8 cellular contexts compared by ENCODE assay signal in genomic region chr19:29672933-29673336, GRCh38.
DNase-seq lines count a peak whose midpoint lies in the region; ATAC-seq, FAIRE-seq and TF ChIP-seq lines count a peak whose summit lies in the region.

No MANE protein-coding gene starts in this region.

- H3K36me3 ChIP-seq in MM.1S (replicated peaks; ENCODE audit: insufficient read depth, low read length) = no peaks in the 10 kb centered on the region

- H3K9me2 ChIP-seq in MM.1S (replicated peaks; ENCODE audit: insufficient read depth, low read length) = no peaks in the 10 kb centered on the region

- no peaks in the 10 kb centered on the region for H3K9me3 ChIP-seq in MM.1S (replicated peaks; ENCODE audit: insufficient read depth, low read length)

- no peak overlapping the region for H3K27ac ChIP-seq in MM.1S (ENCODE audit: low read length)

- H3K4me3 ChIP-seq in MM.1S (ENCODE audit: low read length) = no peak overlapping the region

- no peak overlapping the region for H3K4me2 ChIP-seq in MM.1S (ENCODE audit: low read depth, low read length)

- no peak for FAIRE-seq in HTR-8/SVneo (lab: Jason Lieb, UNC)

- H2AFZ ChIP-seq in MM.1S (ENCODE audit: low read length) = no peak overlapping the region

- H3K79me2 ChIP-seq in MM.1S (ENCODE audit: low read length) = no peaks in the 10 kb centered on the region

- no peaks in the 10 kb centered on the region for H4K20me1 ChIP-seq in MM.1S (ENCODE audit: insufficient read depth, low read length)

- H3K4me1 ChIP-seq in MM.1S (ENCODE audit: low read length) = no peaks in the 10 kb centered on the region

- peak; percentile 40 for ATAC-seq in GM18907 (IDR thresholded peaks at IDR 0.05; ENCODE audit: unreplicated experiment)

- peak; percentile 69 to 92 (median 82) for DNase-seq in T-helper 1 cell
- DNase-seq in activated naive CD8-positive, alpha-beta T cell treated with anti-CD3 and anti-CD28 coated beads, Interleukin-2, amount 50 U/mL, for 16 hours (ENCODE audit: low read depth, low spot score) = peak; percentile 70
- peak; percentile 67 to 75 (median 75) for DNase-seq in stimulated activated CD4-positive, alpha-beta T cell treated with anti-CD3 and anti-CD28 coated beads, TNF-alpha, amount 100 ng/mL, for 1 hour (ENCODE audit: low read depth in 3 of 3, low spot score in 1 of 3)
- DNase-seq in MM.1S = no peak
- DNase-seq in HTR-8/SVneo (ENCODE audit: insufficient read length, low spot score) = no peak
- DNase-seq in putamen (ENCODE audit: low spot score) = no peak
- DNase-seq in hippocampal formation (lab: John Stamatoyannopoulos, UW) = no peak

- no peaks in the 10 kb centered on the region for H3K27me3 ChIP-seq in MM.1S (replicated peaks; ENCODE audit: insufficient read depth, low read length)

- H3K9ac ChIP-seq in MM.1S (ENCODE audit: low read length) = no peak overlapping the region

- no peak for TF ChIP-seq CTCF in MM.1S (IDR thresholded peaks at IDR 0.05; ENCODE audit: low read length)

- no peaks in the 10 kb centered on the region for H3F3A ChIP-seq in MM.1S (ENCODE audit: insufficient read depth, low read length)

Comparison
In these comparisons a context has a peak if more than half of its experiments do, and no peak if none do; other contexts are left out.
1. DNase-seq: peak in T-helper 1 cell (5 of 5), activated naive CD8-positive, alpha-beta T cell treated with anti-CD3 and anti-CD28 coated beads, Interleukin-2, amount 50 U/mL, for 16 hours (single experiment) and stimulated activated CD4-positive, alpha-beta T cell treated with anti-CD3 and anti-CD28 coated beads, TNF-alpha, amount 100 ng/mL, for 1 hour (3 of 3); none in MM.1S (single experiment), HTR-8/SVneo (single experiment), putamen (single experiment) and hippocampal formation (0 of 2).